In the genomic region with DNA sequence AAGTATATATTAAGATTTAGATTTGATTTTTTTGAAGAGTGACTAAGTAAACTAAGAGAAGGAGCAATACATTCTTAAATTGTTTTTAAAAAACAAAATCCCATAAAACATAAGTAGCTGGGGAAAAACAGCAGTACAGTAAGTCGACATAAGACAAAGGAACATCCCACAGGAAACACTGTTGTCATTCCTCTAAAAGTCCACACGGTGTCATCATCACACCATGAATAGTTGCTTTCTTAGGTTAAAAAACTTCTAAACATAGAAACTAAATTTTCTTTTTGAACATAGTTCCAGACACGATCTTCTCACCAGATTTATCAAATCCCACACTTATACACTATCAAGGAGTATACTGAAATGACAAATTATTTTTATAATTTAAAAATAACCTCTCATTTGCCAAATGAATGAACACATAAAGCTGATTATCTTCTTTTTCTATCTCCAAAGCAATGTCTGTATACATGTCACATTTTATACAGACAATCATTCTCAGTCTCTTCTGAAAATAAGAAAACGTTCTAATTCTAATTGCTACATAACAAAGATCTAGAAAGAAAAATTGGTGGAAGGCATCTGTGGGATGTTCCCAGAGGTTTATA, we compare ENCODE assay signal across 1 cellular context.
TF ChIP-seq lines count a peak whose summit lies in the region.

No MANE protein-coding gene starts in this region.

TF ChIP-seq in HEK293, 187 proteins besides CTCF, POLR2A, EP300 and RAD21 (continued from another document):
- TF ChIP-seq, protein P1, sequence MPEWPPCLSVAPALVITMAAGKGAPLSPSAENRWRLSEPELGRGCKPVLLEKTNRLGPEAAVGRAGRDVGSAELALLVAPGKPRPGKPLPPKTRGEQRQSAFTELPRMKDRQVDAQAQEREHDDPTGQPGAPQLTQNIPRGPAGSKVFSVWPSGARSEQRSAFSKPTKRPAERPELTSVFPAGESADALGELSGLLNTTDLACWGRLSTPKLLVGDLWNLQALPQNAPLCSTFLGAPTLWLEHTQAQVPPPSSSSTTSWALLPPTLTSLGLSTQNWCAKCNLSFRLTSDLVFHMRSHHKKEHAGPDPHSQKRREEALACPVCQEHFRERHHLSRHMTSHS (tag by site-specific recombination; IDR thresholded peaks at IDR 0.05): no peak
- TF ChIP-seq, protein P2, sequence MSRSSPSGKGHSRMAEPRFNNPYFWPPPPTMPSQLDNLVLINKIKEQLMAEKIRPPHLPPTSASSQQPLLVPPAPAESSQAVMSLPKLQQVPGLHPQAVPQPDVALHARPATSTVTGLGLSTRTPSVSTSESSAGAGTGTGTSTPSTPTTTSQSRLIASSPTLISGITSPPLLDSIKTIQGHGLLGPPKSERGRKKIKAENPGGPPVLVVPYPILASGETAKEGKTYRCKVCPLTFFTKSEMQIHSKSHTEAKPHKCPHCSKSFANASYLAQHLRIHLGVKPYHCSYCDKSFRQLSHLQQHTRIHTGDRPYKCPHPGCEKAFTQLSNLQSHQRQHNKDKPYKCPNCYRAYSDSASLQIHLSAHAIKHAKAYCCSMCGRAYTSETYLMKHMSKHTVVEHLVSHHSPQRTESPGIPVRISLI (tag by site-specific recombination; IDR thresholded peaks at IDR 0.05): peak; percentile 70; the same call in 1 of the 2 replicates
- TF ChIP-seq ZNF660 (tag by site-specific recombination; IDR thresholded peaks at IDR 0.05): peak; percentile 45; the same call in 1 of the 2 replicates
- TF ChIP-seq, protein P3, sequence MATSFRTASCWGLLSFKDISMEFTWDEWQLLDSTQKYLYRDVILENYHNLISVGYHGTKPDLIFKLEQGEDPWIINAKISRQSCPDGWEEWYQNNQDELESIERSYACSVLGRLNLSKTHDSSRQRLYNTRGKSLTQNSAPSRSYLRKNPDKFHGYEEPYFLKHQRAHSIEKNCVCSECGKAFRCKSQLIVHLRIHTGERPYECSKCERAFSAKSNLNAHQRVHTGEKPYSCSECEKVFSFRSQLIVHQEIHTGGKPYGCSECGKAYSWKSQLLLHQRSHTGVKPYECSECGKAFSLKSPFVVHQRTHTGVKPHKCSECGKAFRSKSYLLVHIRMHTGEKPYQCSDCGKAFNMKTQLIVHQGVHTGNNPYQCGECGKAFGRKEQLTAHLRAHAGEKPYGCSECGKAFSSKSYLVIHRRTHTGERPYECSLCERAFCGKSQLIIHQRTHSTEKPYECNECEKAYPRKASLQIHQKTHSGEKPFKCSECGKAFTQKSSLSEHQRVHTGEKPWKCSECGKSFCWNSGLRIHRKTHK (tag by site-specific recombination; IDR thresholded peaks at IDR 0.05): no peak
- TF ChIP-seq ZFP69B (tag by site-specific recombination; IDR thresholded peaks at IDR 0.05): no peak
- TF ChIP-seq ZNF24 (tag by site-specific recombination; IDR thresholded peaks at IDR 0.05): no peak
- TF ChIP-seq ZNF791 (tag by site-specific recombination; IDR thresholded peaks at IDR 0.05): no peak
